9 cellular contexts compared by ENCODE assay signal in genomic region chr18:59265246-59266018, GRCh38. TPM values are rescaled to one million over a fixed set of nuclear protein-coding genes. Genes with fewer than 3 reads are reported as not detected.
DNase-seq lines count a peak whose midpoint lies in the region; ATAC-seq and TF ChIP-seq lines count a peak whose summit lies in the region.
"Had no signal": no experiment of that assay in that cellular context is flagged by ENCODE, and none has a peak within 500 bp of the region (broad histone marks: within the 10 kb centered on the region; RNA-seq: fewer than 3 reads in every experiment).

No MANE protein-coding gene starts in this region.

- intact Hi-C loops in left lung (cut with DNase I): no loop called here

- H3K4me1 ChIP-seq in left lung: peaks cover 4 to 25% of the 10 kb centered on the region in 2 donors
- H3K4me1 ChIP-seq: right lobe of liver had no signal

- peak; percentile 60 for ATAC-seq in HG02973 (IDR thresholded peaks at IDR 0.05; ENCODE audit: unreplicated experiment)
- peak; percentile 16 for ATAC-seq in left lung
- ATAC-seq in HG03045 (IDR thresholded peaks at IDR 0.05; ENCODE audit: unreplicated experiment): no peak
- no peak for ATAC-seq in GM21447 (IDR thresholded peaks at IDR 0.05; ENCODE audit: unreplicated experiment)
- no peak for ATAC-seq in GM18858 (IDR thresholded peaks at IDR 0.05; ENCODE audit: unreplicated experiment)

- H3K27ac ChIP-seq in left lung: no peak overlapping the region
- H3K27ac ChIP-seq: right lobe of liver had no signal

- H3K4me3 ChIP-seq in GM12864 (ENCODE audit: low read depth, low read length) (peak overlapping the region; percentile 63), left lung (peak overlapping the region in 1 of 2 donors; percentile 21)
- H3K4me3 ChIP-seq: right lobe of liver had no signal

- H3K27me3 ChIP-seq in left lung: peaks cover 73 to 89% of the 10 kb centered on the region in 2 donors

- DNase-seq in GM12864 (ENCODE audit: low read depth) (no peak), left lung (peak in 1 of 2 donors; percentile 83)
- DNase-seq in activated CD4-positive, alpha-beta T cell treated with anti-CD3 and anti-CD28 coated beads, Interleukin-2, amount 50 U/mL, for 48 hours: peak; percentile 56 to 66
- DNase-seq: right lobe of liver had no signal

- no peaks in the 10 kb centered on the region for H3K36me3 ChIP-seq in left lung
- H3K36me3 ChIP-seq: right lobe of liver had no signal

- no peak for TF ChIP-seq CTCF in GM12864 (IDR thresholded peaks at IDR 0.05; ENCODE audit: low read depth, low read length, missing control alignments)
- no peak for TF ChIP-seq CTCF in left lung (IDR thresholded peaks at IDR 0.05)

- no peaks in the 10 kb centered on the region for H3K9me3 ChIP-seq in left lung
- H3K9me3 ChIP-seq: right lobe of liver had no signal

RNA-seq across cellular contexts. Expression of gene RAX, which starts 7.8 kb away (rescaled TPM):
- not detected for total RNA-seq in left lung
- total RNA-seq: right lobe of liver; T-helper 1 cell treated with Interleukin-12 subunit alpha and Interleukin-12 subunit beta and Interleukin-4 antibody, amounts not matched to agents 30 ng/mL and 1 ng/mL, for 36 hours had no signal

RNA-seq across cellular contexts. Expression of gene GRP, which starts 45.5 kb away (rescaled TPM):
- total RNA-seq in left lung: 1 to 10 TPM in 1 of 2 donors, under 1 TPM in 1; 0.67 to 1.4 TPM
- total RNA-seq: right lobe of liver; T-helper 1 cell treated with Interleukin-12 subunit alpha and Interleukin-12 subunit beta and Interleukin-4 antibody, amounts not matched to agents 30 ng/mL and 1 ng/mL, for 36 hours had no signal

RNA-seq across cellular contexts. Expression of gene CPLX4, which starts 53.0 kb away (rescaled TPM):
- not detected for total RNA-seq in left lung
- total RNA-seq: T-helper 1 cell treated with Interleukin-12 subunit alpha and Interleukin-12 subunit beta and Interleukin-4 antibody, amounts not matched to agents 30 ng/mL and 1 ng/mL, for 36 hours had no signal

Comparison
In these comparisons a context has a peak if more than half of its experiments do, and no peak if none do; other contexts are left out.
1. ATAC-seq: peak in HG02973 (single experiment) and left lung (single experiment); none in HG03045 (single experiment), GM21447 (single experiment) and GM18858 (single experiment).